Comparison of ENCODE assay signal across 10 cellular contexts in the genomic region with DNA sequence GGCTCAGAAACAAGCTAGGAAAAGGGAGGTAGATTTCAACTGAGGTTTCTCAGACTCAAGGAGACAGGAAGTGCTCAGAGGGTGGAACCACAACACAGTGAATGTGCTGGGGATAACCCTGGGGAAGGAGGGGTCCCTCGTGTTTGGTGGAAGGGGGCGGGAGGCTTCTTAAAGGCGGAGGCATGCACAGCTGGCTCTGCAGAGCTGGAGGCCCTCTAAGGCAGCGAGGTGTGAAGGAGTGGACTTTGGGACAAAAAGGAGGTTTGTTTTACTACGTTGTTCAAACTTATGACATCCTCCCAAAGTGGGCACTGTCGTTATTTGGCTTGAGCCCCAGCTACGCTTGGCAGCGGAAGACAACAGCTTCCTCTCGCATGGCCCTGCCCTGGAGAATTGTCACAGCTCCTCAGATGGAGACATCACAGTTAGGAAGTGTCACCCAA. TPM values are rescaled to one million over a fixed set of nuclear protein-coding genes. Genes with fewer than 3 reads are reported as not detected.
DNase-seq lines count a peak whose midpoint lies in the region; ATAC-seq and TF ChIP-seq lines count a peak whose summit lies in the region.
"Had no signal": no experiment of that assay in that cellular context is flagged by ENCODE, and none has a peak within 500 bp of the region (broad histone marks: within the 10 kb centered on the region; RNA-seq: fewer than 3 reads in every experiment).

No MANE protein-coding gene starts in this region.

- ATAC-seq in left lung (no peak), HG03439 (IDR thresholded peaks at IDR 0.05; ENCODE audit: unreplicated experiment) (no peak)

- H3K4me1 ChIP-seq in left lung (peaks cover 0 to 9% of the 10 kb centered on the region in 2 donors), subcutaneous abdominal adipose tissue (ENCODE audit: control insufficient read depth in 5 of 5, insufficient read depth in 5 of 5, low read length in 5 of 5) (peaks cover 0 to 27% (median 12%) of the 10 kb centered on the region in 5 donors)

- DNase-seq in DMS53 (lab: John Stamatoyannopoulos, UW) (peak; percentile 61), DMS53 treated with DMSO at 0.1 percent for 48 hours (lab: John Stamatoyannopoulos, UW; ENCODE audit: unreplicated experiment) (no peak), left lung (no peak), NCI-H2227 treated with DMSO at 0.1 percent for 48 hours (lab: John Stamatoyannopoulos, UW) (no peak), NCI-H1048 (lab: John Stamatoyannopoulos, UW) (no peak)
- DNase-seq in activated naive CD4-positive, alpha-beta T cell treated with Interleukin-2 at 50 U/mL for 16 hours: peak; percentile 17
- DNase-seq: amniotic stem cell had no signal

- intact Hi-C loops in left lung (cut with DNase I): no loop called here

- peak overlapping the region; percentile 74 to 80 for H3K27ac ChIP-seq in left lung
- H3K27ac ChIP-seq in subcutaneous abdominal adipose tissue (ENCODE audit: low read depth, low read length): peak overlapping the region; percentile 38
- H3K27ac ChIP-seq: 22Rv1 had no signal

- H3K36me3 ChIP-seq in left lung (no peaks in the 10 kb centered on the region), subcutaneous abdominal adipose tissue (ENCODE audit: control insufficient read depth in 5 of 5, insufficient read depth in 5 of 5, low read length in 5 of 5) (no peaks in the 10 kb centered on the region)

- H3K4me3 ChIP-seq in left lung (no peak overlapping the region), subcutaneous abdominal adipose tissue (ENCODE audit: low read depth in 1 of 5, low read length in 5 of 5) (peak overlapping the region in 2 of 5 donors; percentile 41 to 62)

- H3K27me3 ChIP-seq in left lung: no peaks in the 10 kb centered on the region
- H3K27me3 ChIP-seq in subcutaneous abdominal adipose tissue (ENCODE audit: control insufficient read depth in 5 of 5, insufficient read depth in 4 of 5, low read length in 5 of 5): peaks cover 0 to 7% (median 4%) of the 10 kb centered on the region in 5 donors

- H3K9me3 ChIP-seq in left lung (no peaks in the 10 kb centered on the region), subcutaneous abdominal adipose tissue (ENCODE audit: control insufficient read depth in 5 of 5, low read length in 5 of 5) (no peaks in the 10 kb centered on the region)

- H3K9ac ChIP-seq in subcutaneous abdominal adipose tissue (ENCODE audit: low read length in 5 of 5): no peak overlapping the region

- TF ChIP-seq CTCF in left lung (IDR thresholded peaks at IDR 0.05): no peak

RNA-seq across cellular contexts. Expression of a gene that starts 21.7 kb away (rescaled TPM):
- total RNA-seq in left lung: 10 to 100 TPM; 16.7 to 21.9 TPM

Comparison
In these comparisons a context has a peak if more than half of its experiments do, and no peak if none do; other contexts are left out.
1. DNase-seq: peak in DMS53 (single experiment) and activated naive CD4-positive, alpha-beta T cell treated with Interleukin-2 at 50 U/mL for 16 hours (single experiment); none in DMS53 treated with DMSO at 0.1 percent for 48 hours (single experiment), left lung (0 of 2), NCI-H2227 treated with DMSO at 0.1 percent for 48 hours (single experiment) and NCI-H1048 (single experiment).